ENCODE assay signal across 1 cellular context in genomic region chr18:8694891-8695290, GRCh38.
TF ChIP-seq lines count a peak whose summit lies in the region.

No MANE protein-coding gene starts in this region.

TF ChIP-seq in K562, 482 proteins besides CTCF, POLR2A, EP300 and RAD21 (continued from another document):
- TF ChIP-seq THAP12 (CRISPR knock-in tag; IDR thresholded peaks at IDR 0.05) (no peak), CHD2 (IDR thresholded peaks at IDR 0.05; ENCODE audit: low read depth, low read length) (peak; percentile 79), RFX5 (IDR thresholded peaks at IDR 0.05; ENCODE audit: low read depth, low read length) (no peak), ZFP91 (CRISPR knock-in tag; IDR thresholded peaks at IDR 0.05) (no peak)
